ENCODE assay signal across 8 cellular contexts in the genomic region with DNA sequence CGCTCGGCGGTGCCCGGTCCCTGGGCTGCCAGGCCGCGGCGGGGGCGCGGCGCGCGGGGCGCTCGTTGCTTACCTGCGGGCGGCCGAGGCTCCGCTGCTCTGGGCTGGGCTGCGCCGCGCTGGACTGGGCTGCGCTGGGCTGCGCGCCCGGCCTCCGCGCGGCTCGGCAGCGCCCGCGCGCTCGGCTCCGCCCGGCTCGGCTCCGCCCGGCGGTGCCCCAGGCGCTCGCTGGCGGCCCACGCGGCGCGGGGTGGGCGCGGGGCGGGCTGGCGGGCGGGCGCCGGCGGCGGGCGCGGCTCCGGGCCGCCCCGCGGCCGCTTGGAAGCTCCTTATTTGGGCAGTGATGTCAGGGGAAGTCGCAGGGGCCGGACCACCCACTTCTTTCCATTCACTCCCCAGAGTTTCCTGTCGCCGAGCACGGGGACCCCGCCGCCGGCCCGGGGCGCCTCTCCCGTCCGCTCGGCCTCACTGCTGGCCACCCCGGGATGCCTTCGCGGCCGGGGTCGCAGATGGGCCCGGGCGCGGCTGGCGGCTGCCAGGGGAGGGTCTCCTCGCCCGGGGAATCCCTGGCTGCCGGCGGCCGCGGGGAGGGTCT.
A peak's percentile ranks its signal among the peaks of the same experiment; 100 is the strongest.
DNase-seq lines count a peak whose midpoint lies in the region; TF ChIP-seq lines count a peak whose summit lies in the region.

No MANE protein-coding gene starts in this region.

- no peaks in the 10 kb centered on the region for H3K9me3 Mint-ChIP-seq in H9
- no peaks in the 10 kb centered on the region for H3K9me3 Mint-ChIP-seq in activated CD4-positive, alpha-beta memory T cell treated with anti-CD3 and anti-CD28 coated beads for 36 hours

- H3K27me3 Mint-ChIP-seq in H9 (ENCODE audit: low read depth) = peaks cover 57% of the 10 kb centered on the region
- no peaks in the 10 kb centered on the region for H3K27me3 Mint-ChIP-seq in activated CD4-positive, alpha-beta memory T cell treated with anti-CD3 and anti-CD28 coated beads for 36 hours

- H3K27ac ChIP-seq in H9 (ENCODE audit: insufficient read length, low read depth, low read length) = no peak overlapping the region
- H3K27ac ChIP-seq in mesendoderm (ENCODE audit: low read depth, low read length) = no peak overlapping the region

- H4K5ac ChIP-seq in H9 (ENCODE audit: insufficient read length, low read depth, low read length) (no peak overlapping the region), mesendoderm (ENCODE audit: low read length) (no peak overlapping the region)

- WGBS in H9 (ENCODE audit: extremely low coverage, insufficient read length, low lambda C conversion rate) = no CpG with 5 or more reads among the region's 91 CpGs
- no CpG with 5 or more reads among the region's 91 CpGs for WGBS in mesendoderm (ENCODE audit: extremely low coverage, insufficient coverage, low lambda C conversion rate)

- H3K9ac ChIP-seq in H9 (ENCODE audit: extremely low read depth, insufficient read length, low read length) (no peak overlapping the region), mesendoderm (ENCODE audit: low read length) (peak overlapping the region; percentile 50)

- H2AFZ ChIP-seq in H9 (ENCODE audit: low read length) = no peak overlapping the region

- peak; percentile 96 for DNase-seq in GM10266 (ENCODE audit: extremely low spot score)
- peak; percentile 66 for DNase-seq in H9
- peak; percentile 67 for DNase-seq in NB4 (ENCODE audit: low read depth)
- DNase-seq in activated CD4-positive, alpha-beta memory T cell treated with anti-CD3 and anti-CD28 coated beads for 36 hours = peak; percentile 88
- DNase-seq in effector CD4-positive, alpha-beta T cell = peak; percentile 63
- DNase-seq in mesendoderm = peak; percentile 78
- peak; percentile 48 to 61 for DNase-seq in stimulated activated CD8-positive, alpha-beta memory T cell treated with anti-CD3 and anti-CD28 coated beads, Interleukin-2, amount 100 ng/mL, for 1 hour (ENCODE audit: low read depth in 2 of 2)
- no peak for DNase-seq in NCI-H2081 (lab: John Stamatoyannopoulos, UW)

- H3K18ac ChIP-seq in H9 (ENCODE audit: insufficient read length, low read depth, low read length) (no peak overlapping the region), mesendoderm (ENCODE audit: low read length) (no peak overlapping the region)

- no peaks in the 10 kb centered on the region for H3K23me2 ChIP-seq in H9 (ENCODE audit: insufficient read length, low read depth, low read length, poor library complexity, severe bottlenecking)

- H2BK15ac ChIP-seq in H9 (ENCODE audit: low read depth, low read length) = no peak overlapping the region
- no peak overlapping the region for H2BK15ac ChIP-seq in mesendoderm (replicated peaks; ENCODE audit: low read depth)

- H3K56ac ChIP-seq in H9 (ENCODE audit: insufficient read length, low read depth, low read length) (no peak overlapping the region), mesendoderm (ENCODE audit: low read length) (peak overlapping the region; percentile 60)

- H3K4me1 ChIP-seq in H9 (ENCODE audit: insufficient read depth, low read length) (no peaks in the 10 kb centered on the region), mesendoderm (ENCODE audit: control insufficient read depth, low read depth, low read length) (peaks cover 6% of the 10 kb centered on the region)

- TF ChIP-seq POLR2A in NB4 (IDR thresholded peaks at IDR 0.05; ENCODE audit: extremely low read depth, insufficient read length) = no peak

- H2BK12ac ChIP-seq in H9 (ENCODE audit: insufficient read length, low read depth, low read length) = no peak overlapping the region

- H3K4me3 ChIP-seq in NB4 (ENCODE audit: low read depth, low read length) (no peak overlapping the region), mesendoderm (ENCODE audit: low read length) (peak overlapping the region; percentile 50)

- no peaks in the 10 kb centered on the region; a peak in 1 of 7 replicates for H3K36me3 Mint-ChIP-seq in H9 (ENCODE audit: insufficient read depth in 1 of 3, low read depth in 3 of 3)
- H3K36me3 Mint-ChIP-seq in activated CD4-positive, alpha-beta memory T cell treated with anti-CD3 and anti-CD28 coated beads for 36 hours = peaks cover 31% of the 10 kb centered on the region

- no peaks in the 10 kb centered on the region for H3K36me3 ChIP-seq in mesendoderm (ENCODE audit: control insufficient read depth, insufficient read depth, low read length)

- no peaks in the 10 kb centered on the region for H4K20me1 ChIP-seq in H9 (ENCODE audit: control insufficient read depth, insufficient read depth, insufficient read length)

- H3K4me3 Mint-ChIP-seq in H9 = peak overlapping the region; percentile 63; a peak in 3 of 5 replicates
- peak overlapping the region; percentile 71 for H3K4me3 Mint-ChIP-seq in activated CD4-positive, alpha-beta memory T cell treated with anti-CD3 and anti-CD28 coated beads for 36 hours

- H3K4me2 ChIP-seq in H9 (ENCODE audit: insufficient read depth, insufficient read length, low read length) = peak overlapping the region; percentile 46
- peak overlapping the region; percentile 74 for H3K4me2 ChIP-seq in mesendoderm (ENCODE audit: low read length)

- H4K91ac ChIP-seq in H9 (ENCODE audit: insufficient read length, low read depth, low read length) = no peak overlapping the region

- intact Hi-C loops in activated CD4-positive, alpha-beta memory T cell treated with anti-CD3 and anti-CD28 coated beads for 36 hours (cut with micrococcal nuclease) = no loop called here

- POLR2A ChIA-PET in activated CD4-positive, alpha-beta memory T cell treated with anti-CD3 and anti-CD28 coated beads for 36 hours (lab: Charles Lee) = interaction anchor here (0.6 to 4.2 kb wide), 11 partner anchors 9 to 93 kb away, joined by 3 to 40 read pairs (median 4); no protein-coding TSS in a partner anchor

- no peak overlapping the region for H2AK5ac ChIP-seq in H9 (ENCODE audit: insufficient read length, low read length)
- no peak overlapping the region for H2AK5ac ChIP-seq in mesendoderm (ENCODE audit: low read length)

- H4K8ac ChIP-seq in H9 (replicated peaks; ENCODE audit: insufficient read length, low read depth, low read length) = no peak overlapping the region
- H4K8ac ChIP-seq in mesendoderm (ENCODE audit: low read depth, low read length) = no peak overlapping the region

- H2BK120ac ChIP-seq in H9 (ENCODE audit: low read depth, low read length, poor library complexity, severe bottlenecking) (no peak overlapping the region), mesendoderm (ENCODE audit: low read depth, low read length) (no peak overlapping the region)

- H2BK20ac ChIP-seq in H9 (ENCODE audit: low read depth, low read length, poor library complexity, severe bottlenecking) = no peak overlapping the region

- H3K79me2 ChIP-seq in H9 (ENCODE audit: insufficient read depth, low read length) (no peaks in the 10 kb centered on the region), mesendoderm (ENCODE audit: control insufficient read depth, insufficient read depth, low read length) (no peaks in the 10 kb centered on the region)

- no peak overlapping the region for H3K4ac ChIP-seq in H9 (ENCODE audit: low read depth, low read length)
- H3K4ac ChIP-seq in mesendoderm (ENCODE audit: low read depth, low read length) = no peak overlapping the region

- H3K23ac ChIP-seq in H9 (ENCODE audit: insufficient read length, low read depth, low read length) (no peak overlapping the region), mesendoderm (ENCODE audit: low read length) (no peak overlapping the region)

- CTCF ChIA-PET in activated CD4-positive, alpha-beta memory T cell treated with anti-CD3 and anti-CD28 coated beads for 36 hours (lab: Charles Lee) = interaction anchor here (1.0 to 1.5 kb wide), 6 partner anchors 11 to 230 kb away, joined by 3 to 4 read pairs (median 3); no protein-coding TSS in a partner anchor

- no peak overlapping the region for H3K27ac Mint-ChIP-seq in H9
- H3K27ac Mint-ChIP-seq in activated CD4-positive, alpha-beta memory T cell treated with anti-CD3 and anti-CD28 coated beads for 36 hours = peak overlapping the region; percentile 80

- H3K27me3 ChIP-seq in H9 (ENCODE audit: insufficient read depth, low read length) (peaks cover 18% of the 10 kb centered on the region; the same call in 1 of the 2 replicates), mesendoderm (ENCODE audit: insufficient read depth, low read length, poor library complexity) (peaks cover 12% of the 10 kb centered on the region)

- H3K9me3 ChIP-seq in H9 (ENCODE audit: control insufficient read depth, low read depth, low read length) = no peaks in the 10 kb centered on the region

- TF ChIP-seq CTCF in GM10266 (IDR thresholded peaks at IDR 0.05; ENCODE audit: control insufficient read depth, insufficient read depth, low read depth, missing control alignments) (no peak), H9 (conservative IDR thresholded peaks at IDR 0.05) (no peak), NB4 (IDR thresholded peaks at IDR 0.05; ENCODE audit: low read depth, low read length) (no peak)

- H3K4me1 Mint-ChIP-seq in H9 = peaks cover 12% of the 10 kb centered on the region in 2 experiments
- peaks cover 78% of the 10 kb centered on the region for H3K4me1 Mint-ChIP-seq in activated CD4-positive, alpha-beta memory T cell treated with anti-CD3 and anti-CD28 coated beads for 36 hours (ENCODE audit: low read depth)

- no peak overlapping the region; the same call in 1 of the 2 replicates for H3K14ac ChIP-seq in H9 (ENCODE audit: insufficient read depth, low read length)

- H3K79me1 ChIP-seq in H9 (ENCODE audit: insufficient read depth, low read depth, low read length, poor library complexity, severe bottlenecking) (no peaks in the 10 kb centered on the region), mesendoderm (ENCODE audit: low read length) (no peaks in the 10 kb centered on the region)

- H3T11ph ChIP-seq in H9 (ENCODE audit: low read length) = no peak overlapping the region

- H2BK5ac ChIP-seq in H9 (ENCODE audit: insufficient read length, low read length) (no peak overlapping the region), mesendoderm (ENCODE audit: low read length) (no peak overlapping the region)

Comparison
In these comparisons a context has a peak if more than half of its experiments do, and no peak if none do; other contexts are left out.
1. DNase-seq: peak in GM10266 (single experiment), H9 (single experiment), NB4 (single experiment), activated CD4-positive, alpha-beta memory T cell treated with anti-CD3 and anti-CD28 coated beads for 36 hours (single experiment), effector CD4-positive, alpha-beta T cell (single experiment), mesendoderm (single experiment) and stimulated activated CD8-positive, alpha-beta memory T cell treated with anti-CD3 and anti-CD28 coated beads, Interleukin-2, amount 100 ng/mL, for 1 hour (2 of 2); none in NCI-H2081 (0 of 2).